ENCODE assay signal across 1 cellular context in genomic region chr17:45060382-45060823, GRCh38.
TF ChIP-seq lines count a peak whose summit lies in the region.

No MANE protein-coding gene starts in this region.

TF ChIP-seq in HepG2, 621 proteins besides CTCF, POLR2A, EP300 and RAD21 (continued from another document and continues in another):
- TF ChIP-seq ZNF142 (CRISPR knock-in tag; IDR thresholded peaks at IDR 0.05) (no peak; the same call in 1 of the 2 replicates), AGO2 (optimal IDR thresholded peaks at IDR 0.05; ENCODE audit: low read depth, low read length) (no peak), THAP9 (CRISPR knock-in tag; IDR thresholded peaks at IDR 0.05; ENCODE audit: borderline replicate concordance) (no peak), ZNF451 (CRISPR knock-in tag; IDR thresholded peaks at IDR 0.05) (no peak), GZF1 (CRISPR knock-in tag; IDR thresholded peaks at IDR 0.05) (no peak), HES4 (CRISPR knock-in tag; IDR thresholded peaks at IDR 0.05; ENCODE audit: borderline replicate concordance) (peak; percentile 34; the same call in 1 of the 2 replicates), ZNF749 (CRISPR knock-in tag; IDR thresholded peaks at IDR 0.05; ENCODE audit: borderline replicate concordance) (no peak), HDAC2 (CRISPR knock-in tag; IDR thresholded peaks at IDR 0.05) (no peak), ZNF639 (CRISPR knock-in tag; conservative IDR thresholded peaks at IDR 0.05) (no peak), ZUFSP (CRISPR knock-in tag; IDR thresholded peaks at IDR 0.05; ENCODE audit: borderline replicate concordance) (0 out of 2 replicates have a peak, but pooled peaks have one; percentile 64), NBN (conservative IDR thresholded peaks at IDR 0.05) (no peak), PRDM4 (CRISPR knock-in tag; IDR thresholded peaks at IDR 0.05; ENCODE audit: borderline replicate concordance) (no peak), NRL (CRISPR knock-in tag; IDR thresholded peaks at IDR 0.05; ENCODE audit: borderline replicate concordance) (no peak), MYNN (CRISPR knock-in tag; IDR thresholded peaks at IDR 0.05; ENCODE audit: low read depth) (no peak), NR2F1 (CRISPR knock-in tag; IDR thresholded peaks at IDR 0.05) (no peak), NFE2 (CRISPR knock-in tag; IDR thresholded peaks at IDR 0.05) (no peak), ZNF292 (CRISPR knock-in tag; IDR thresholded peaks at IDR 0.05; ENCODE audit: borderline replicate concordance, low read depth) (no peak), KDM3A (CRISPR knock-in tag; IDR thresholded peaks at IDR 0.05; ENCODE audit: low read depth) (0 out of 2 replicates have a peak, but pooled peaks have one; percentile 8), ZNF362 (CRISPR knock-in tag; IDR thresholded peaks at IDR 0.05; ENCODE audit: borderline replicate concordance) (peak; percentile 71; the same call in 1 of the 2 replicates), TRIM24 (CRISPR knock-in tag; IDR thresholded peaks at IDR 0.05) (no peak), SP2 (CRISPR knock-in tag; IDR thresholded peaks at IDR 0.05) (no peak), TP53 (CRISPR knock-in tag; conservative IDR thresholded peaks at IDR 0.05) (no peak), SRSF1 (optimal IDR thresholded peaks at IDR 0.05; ENCODE audit: low read depth, low read length) (no peak), ZNF124 (CRISPR knock-in tag; IDR thresholded peaks at IDR 0.05) (no peak), YEATS2 (CRISPR knock-in tag; IDR thresholded peaks at IDR 0.05; ENCODE audit: borderline replicate concordance) (no peak), TRAFD1 (CRISPR knock-in tag; IDR thresholded peaks at IDR 0.05; ENCODE audit: borderline replicate concordance) (no peak), PBX2 (CRISPR knock-in tag; IDR thresholded peaks at IDR 0.05) (no peak), NCOR1 (IDR thresholded peaks at IDR 0.05; ENCODE audit: borderline replicate concordance, low read length) (no peak), EED (CRISPR knock-in tag; IDR thresholded peaks at IDR 0.05) (no peak), ZNF709 (CRISPR knock-in tag; IDR thresholded peaks at IDR 0.05) (no peak), ZNF570 (CRISPR knock-in tag; IDR thresholded peaks at IDR 0.05; ENCODE audit: borderline replicate concordance) (0 out of 2 replicates have a peak, but pooled peaks have one; percentile 34), PHF8 (CRISPR knock-in tag; IDR thresholded peaks at IDR 0.05) (no peak), FIP1L1 (IDR thresholded peaks at IDR 0.05; ENCODE audit: borderline replicate concordance, insufficient read depth, low read depth, low read length) (0 out of 2 replicates have a peak, but pooled peaks have one; percentile 9), ZNF576 (CRISPR knock-in tag; IDR thresholded peaks at IDR 0.05) (no peak), ZBTB1 (CRISPR knock-in tag; IDR thresholded peaks at IDR 0.05; ENCODE audit: borderline replicate concordance) (no peak), RAD51 (IDR thresholded peaks at IDR 0.05; ENCODE audit: borderline replicate concordance) (no peak), NFIB (CRISPR knock-in tag; IDR thresholded peaks at IDR 0.05; ENCODE audit: borderline replicate concordance) (no peak), ARNT2 (CRISPR knock-in tag; IDR thresholded peaks at IDR 0.05; ENCODE audit: low read depth) (no peak; the same call in 1 of the 2 replicates), ZNF891 (CRISPR knock-in tag; IDR thresholded peaks at IDR 0.05) (no peak), ZNF431 (CRISPR knock-in tag; IDR thresholded peaks at IDR 0.05; ENCODE audit: borderline replicate concordance, low read depth) (peak; percentile 72; the same call in 1 of the 2 replicates), ATF6 (CRISPR knock-in tag; conservative IDR thresholded peaks at IDR 0.05) (no peak)
